In genomic region chr7:57579454-57579853, GRCh38 we compare ENCODE assay signal across 18 cellular contexts.
DNase-seq lines count a peak whose midpoint lies in the region; ATAC-seq, FAIRE-seq and TF ChIP-seq lines count a peak whose summit lies in the region.
"Had no signal": no experiment of that assay in that cellular context is flagged by ENCODE, and none has a peak within 500 bp of the region (broad histone marks: within the 10 kb centered on the region; RNA-seq: fewer than 3 reads in every experiment).

No MANE protein-coding gene starts in this region.

- FAIRE-seq in urothelium cell line (lab: Jason Lieb, UNC) (no peak), frontal cortex (lab: Jason Lieb, UNC) (no peak)
- FAIRE-seq: GM12891, GM18507 had no signal

- H3K9me3 Mint-ChIP-seq in stimulated activated naive CD8-positive, alpha-beta T cell treated with anti-CD3 and anti-CD28 coated beads, Interleukin-15, Interleukin-2, amounts not matched to agents 100 ng/mL and 50 ng/mL, for 24 hours, result peaks cover 18% of the 10 kb centered on the region
- peaks cover 43% of the 10 kb centered on the region for H3K9me3 Mint-ChIP-seq in osteocyte (ENCODE audit: unreplicated experiment)

- no peaks in the 10 kb centered on the region for H3K27me3 Mint-ChIP-seq in stimulated activated naive CD8-positive, alpha-beta T cell treated with anti-CD3 and anti-CD28 coated beads, Interleukin-15, Interleukin-2, amounts not matched to agents 100 ng/mL and 50 ng/mL, for 24 hours
- no peaks in the 10 kb centered on the region for H3K27me3 Mint-ChIP-seq in osteocyte (ENCODE audit: unreplicated experiment)
- H3K27me3 Mint-ChIP-seq: CD4-positive, alpha-beta memory T cell had no signal

- DNase-seq in stimulated activated naive CD8-positive, alpha-beta T cell treated with anti-CD3 and anti-CD28 coated beads, Interleukin-15, Interleukin-2, amounts not matched to agents 100 U/mL and 50 U/mL, for 24 hours, result no peak
- peak; percentile 75 for DNase-seq in osteocyte (ENCODE audit: extremely low spot score, unreplicated experiment)
- peak; percentile 13 for DNase-seq in urothelium cell line (ENCODE audit: low spot score)
- no peak for DNase-seq in stimulated activated CD4-positive, alpha-beta T cell treated with anti-CD3 and anti-CD28 coated beads, Interleukin-2, amount 100 ng/mL, for 24 hours
- no peak for DNase-seq in frontal cortex (ENCODE audit: low spot score in 2 of 2)
- DNase-seq: C1 segment of cervical spinal cord; Calu3; CD4-positive, alpha-beta memory T cell; COR-L47; DMS53; DMS79 treated with DMSO at 0.1 percent for 48 hours; GF-D8; GOT3; H7; HCEC 1CT had no signal

- no peak for TF ChIP-seq CTCF in osteocyte (IDR thresholded peaks at IDR 0.05)

- H3K4me3 Mint-ChIP-seq in stimulated activated naive CD8-positive, alpha-beta T cell treated with anti-CD3 and anti-CD28 coated beads, Interleukin-15, Interleukin-2, amounts not matched to agents 100 ng/mL and 50 ng/mL, for 24 hours, result no peak overlapping the region
- H3K4me3 Mint-ChIP-seq in osteocyte (ENCODE audit: unreplicated experiment), result no peak overlapping the region

- ATAC-seq in stimulated activated naive CD8-positive, alpha-beta T cell treated with anti-CD3 and anti-CD28 coated beads, Interleukin-15, Interleukin-2, amounts not matched to agents 100 U/mL and 50 U/mL, for 24 hours, result no peak

- H3K36me3 Mint-ChIP-seq in stimulated activated naive CD8-positive, alpha-beta T cell treated with anti-CD3 and anti-CD28 coated beads, Interleukin-15, Interleukin-2, amounts not matched to agents 100 ng/mL and 50 ng/mL, for 24 hours (ENCODE audit: low read depth), result no peaks in the 10 kb centered on the region
- no peaks in the 10 kb centered on the region for H3K36me3 Mint-ChIP-seq in osteocyte (ENCODE audit: unreplicated experiment)
- H3K36me3 Mint-ChIP-seq: CD4-positive, alpha-beta memory T cell had no signal

- no peaks in the 10 kb centered on the region for H3K4me1 Mint-ChIP-seq in stimulated activated naive CD8-positive, alpha-beta T cell treated with anti-CD3 and anti-CD28 coated beads, Interleukin-15, Interleukin-2, amounts not matched to agents 100 ng/mL and 50 ng/mL, for 24 hours (ENCODE audit: low read depth)
- H3K4me1 Mint-ChIP-seq in osteocyte (ENCODE audit: unreplicated experiment), result no peaks in the 10 kb centered on the region
- H3K4me1 Mint-ChIP-seq: CD4-positive, alpha-beta memory T cell had no signal

- H3K27ac Mint-ChIP-seq in stimulated activated naive CD8-positive, alpha-beta T cell treated with anti-CD3 and anti-CD28 coated beads, Interleukin-15, Interleukin-2, amounts not matched to agents 100 ng/mL and 50 ng/mL, for 24 hours, result peak overlapping the region; percentile 1
- H3K27ac Mint-ChIP-seq in osteocyte (ENCODE audit: unreplicated experiment), result no peak overlapping the region
- H3K27ac Mint-ChIP-seq: CD4-positive, alpha-beta memory T cell had no signal

Comparison
In these comparisons a context has a peak if more than half of its experiments do, and no peak if none do; other contexts are left out.
1. DNase-seq: peak in osteocyte (single experiment) and urothelium cell line (single experiment); none in stimulated activated naive CD8-positive, alpha-beta T cell treated with anti-CD3 and anti-CD28 coated beads, Interleukin-15, Interleukin-2, amounts not matched to agents 100 U/mL and 50 U/mL, for 24 hours (single experiment), stimulated activated CD4-positive, alpha-beta T cell treated with anti-CD3 and anti-CD28 coated beads, Interleukin-2, amount 100 ng/mL, for 24 hours (0 of 2) and frontal cortex (0 of 2).